In the genomic region with DNA sequence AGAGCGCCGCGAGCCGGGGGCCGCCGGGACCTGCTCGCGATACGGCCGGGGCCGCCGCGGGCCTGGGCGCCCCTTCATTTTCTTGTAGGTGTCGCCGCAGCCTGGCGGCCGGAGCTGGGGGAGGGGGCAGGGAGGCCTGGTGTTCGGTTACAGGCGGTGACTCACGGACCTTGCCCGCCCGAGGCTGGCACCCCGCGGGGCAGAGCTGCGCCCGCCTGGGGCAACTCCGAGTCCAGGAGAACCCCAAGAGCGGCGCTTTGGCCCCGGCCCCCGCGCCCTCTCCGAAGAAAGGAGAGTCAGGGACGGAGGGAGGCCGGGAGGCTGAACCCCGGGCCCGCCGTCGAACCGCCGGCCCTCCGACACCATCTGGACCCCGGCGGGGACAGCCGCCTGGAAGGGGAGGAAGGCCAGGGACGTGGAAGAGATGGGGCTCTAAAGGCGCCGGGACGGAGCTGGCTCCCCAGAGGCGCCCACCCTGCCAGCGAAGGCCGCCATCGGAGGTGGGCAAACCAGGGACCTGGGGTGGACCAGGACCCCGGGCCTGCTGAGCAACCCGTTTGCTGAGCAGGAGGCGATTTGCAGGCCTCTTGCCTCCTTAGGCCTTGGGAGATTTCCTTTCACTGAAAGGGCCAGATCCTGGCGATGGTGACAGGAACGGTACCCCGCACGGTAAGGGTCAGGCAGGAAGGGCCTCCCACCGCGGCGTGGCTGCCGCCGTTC, we compare ENCODE assay signal across 7 cellular contexts. TPM values are rescaled to one million over a fixed set of nuclear protein-coding genes. Genes with fewer than 3 reads are reported as not detected.
A peak's percentile ranks its signal among the peaks of the same experiment; 100 is the strongest.
DNase-seq lines count a peak whose midpoint lies in the region; ATAC-seq and TF ChIP-seq lines count a peak whose summit lies in the region.

No MANE protein-coding gene starts in this region.

- no peak for TF ChIP-seq EP300 in gastroesophageal sphincter (IDR thresholded peaks at IDR 0.05)

- H3K4me3 ChIP-seq in gastroesophageal sphincter (peak overlapping the region; percentile 70 to 89), aorta (ENCODE audit: low read length in 2 of 2) (peak overlapping the region; percentile 80 to 83)

- peaks cover 76% of the 10 kb centered on the region for H3K4me1 Mint-ChIP-seq in nephron

- H3K27me3 ChIP-seq in gastroesophageal sphincter (no peaks in the 10 kb centered on the region), aorta (ENCODE audit: control insufficient read depth in 1 of 2, insufficient read depth in 2 of 2, low read length in 1 of 2) (no peaks in the 10 kb centered on the region)

- intact Hi-C loops in aorta (cut with DNase I): loop anchor here (5.0 to 10.0 kb wide), 6 partner anchors 47 to 717 kb away; no protein-coding TSS in a partner anchor

- DNase-seq in ELR (ENCODE audit: low read depth): peak; percentile 83
- peak; percentile 32 for DNase-seq in MV-4-11 (lab: John Stamatoyannopoulos, UW)
- peak; percentile 43 for DNase-seq in activated CD8-positive, alpha-beta memory T cell treated with anti-CD3 and anti-CD28 coated beads, Interleukin-2, amount 50 U/mL, for 4 hours
- peak; percentile 90 to 95 for DNase-seq in aorta

- H3K27ac ChIP-seq in gastroesophageal sphincter (peak overlapping the region; percentile 79 to 95 (median 90)), aorta (ENCODE audit: low read depth in 1 of 2, low read length in 2 of 2) (peak overlapping the region; percentile 86 to 94)

- H3K36me3 ChIP-seq in gastroesophageal sphincter (no peaks in the 10 kb centered on the region), aorta (ENCODE audit: control insufficient read depth in 1 of 2, insufficient read depth in 2 of 2, low read length in 1 of 2) (no peaks in the 10 kb centered on the region)

- peaks cover 0 to 79% (median 14%) of the 10 kb centered on the region in 3 donors for H3K4me1 ChIP-seq in gastroesophageal sphincter
- H3K4me1 ChIP-seq in aorta (ENCODE audit: control insufficient read depth in 1 of 2, insufficient read depth in 2 of 2, low read length in 2 of 2): no peaks in the 10 kb centered on the region

- peak overlapping the region; percentile 86 to 96 (median 95) for H3K27ac Mint-ChIP-seq in nephron

- H3K9me3 ChIP-seq in gastroesophageal sphincter (no peaks in the 10 kb centered on the region), aorta (ENCODE audit: control insufficient read depth, low read length) (no peaks in the 10 kb centered on the region)

- no peaks in the 10 kb centered on the region for H3K9me3 Mint-ChIP-seq in nephron

- peak overlapping the region; percentile 85 to 92 (median 89) for H3K4me3 Mint-ChIP-seq in nephron

- H3K27me3 Mint-ChIP-seq in nephron (ENCODE audit: low read depth): no peaks in the 10 kb centered on the region

- 0% methylated on average over 1 to 7 of the region's 66 CpGs for WGBS in gastroesophageal sphincter (ENCODE audit: low coverage in 1 of 2), 2 donors
- 1% methylated on average over 45 to 66 of the region's 66 CpGs for WGBS in aorta, 2 donors

- no peak for TF ChIP-seq CTCF in gastroesophageal sphincter (IDR thresholded peaks at IDR 0.05)
- no peak for TF ChIP-seq CTCF in nephron (IDR thresholded peaks at IDR 0.05; ENCODE audit: unreplicated experiment in 3 of 3)

- H3K36me3 Mint-ChIP-seq in nephron (ENCODE audit: low read depth): peaks cover 3% of the 10 kb centered on the region

- TF ChIP-seq POLR2A in gastroesophageal sphincter (IDR thresholded peaks at IDR 0.05): no peak

- ATAC-seq in gastroesophageal sphincter (peak; percentile 82), aorta (ENCODE audit: low FRiP score) (peak; percentile 78), HG02571 (IDR thresholded peaks at IDR 0.05; ENCODE audit: unreplicated experiment) (no peak)

RNA-seq across cellular contexts. Expression of gene NUAK1, which starts 0.8 kb away (rescaled TPM):
- total RNA-seq in gastroesophageal sphincter (10 to 100 TPM in 2 of 4 donors, 1 to 10 TPM in 2; 7.4 to 27.7 (median 10.7) TPM), aorta (10 to 100 TPM; 28.2 to 37.7 TPM)
- 1 to 10 TPM; 5.3 to 8.7 TPM for polyA plus RNA-seq in aorta

Comparison
In these comparisons a context has a peak if more than half of its experiments do, and no peak if none do; other contexts are left out.
1. DNase-seq: peak in every context shown above with its lines; median percentile 92 in aorta; 83 in ELR; 43 in activated CD8-positive, alpha-beta memory T cell treated with anti-CD3 and anti-CD28 coated beads, Interleukin-2, amount 50 U/mL, for 4 hours; 32 in MV-4-11.